26 cellular contexts compared by ENCODE assay signal in genomic region chr18:75441921-75442320, GRCh38. TPM values are rescaled to one million over a fixed set of nuclear protein-coding genes. Genes with fewer than 3 reads are reported as not detected.
"Had no signal": no experiment of that assay in that cellular context is flagged by ENCODE, and none has a peak within 500 bp of the region (broad histone marks: within the 10 kb centered on the region; RNA-seq: fewer than 3 reads in every experiment).

No MANE protein-coding gene starts in this region.

- H3K9me3 ChIP-seq: adrenal gland, esophagus muscularis mucosa, heart right ventricle, stomach, suprapubic skin, tibial nerve had no signal

- H3K79me2 ChIP-seq: parathyroid adenoma had no signal

- H2AFZ ChIP-seq: parathyroid adenoma had no signal

- ATAC-seq: activated naive CD4-positive, alpha-beta T cell treated with anti-CD3 and anti-CD28 coated beads, Interleukin-2, amount 50 U/mL, for 72 hours; heart right ventricle; left cardiac atrium; right cardiac atrium; stimulated activated effector memory CD8-positive, alpha-beta T cell treated with anti-CD3 and anti-CD28 coated beads, Interleukin-12 subunit alpha, Interleukin-12 subunit beta, amount 100 ng/mL, for 72 hours; T-helper 17 cell had no signal

- H3K36me3 ChIP-seq: adrenal gland, esophagus muscularis mucosa, heart right ventricle, stomach, suprapubic skin, tibial nerve had no signal

- H3K9ac ChIP-seq: parathyroid adenoma had no signal

- DNase-seq: activated CD4-positive, alpha-beta memory T cell treated with anti-CD3 and anti-CD28 coated beads, Interleukin-2, amount 10 ng/mL, durations not matched to agents 7 days and 5 days; activated CD4-positive, alpha-beta T cell treated with anti-CD3 and anti-CD28 coated beads for 48 hours; activated CD4-positive, CD25-positive, alpha-beta regulatory T cell; activated gamma-delta T cell; adrenal gland; heart right ventricle; islet precursor cell; left cardiac atrium; midbrain; right cardiac atrium; stimulated activated CD4-positive, alpha-beta T cell treated with anti-CD3 and anti-CD28 coated beads, Interleukin-2, amount 100 ng/mL, for 24 hours; stomach; T-helper 17 cell had no signal

- H3K27ac ChIP-seq: adrenal gland, coronary artery, esophagus muscularis mucosa, heart right ventricle, parathyroid adenoma, skin epidermis, stomach, suprapubic skin, tibial nerve had no signal

- H3K27me3 ChIP-seq: adrenal gland, esophagus muscularis mucosa had no signal

- H3K4me1 ChIP-seq: adrenal gland, esophagus muscularis mucosa, heart right ventricle, parathyroid adenoma, stomach, suprapubic skin, tibial nerve had no signal

- H3K4me3 ChIP-seq: adrenal gland, coronary artery, esophagus muscularis mucosa, heart right ventricle, skin epidermis, stomach, suprapubic skin, tibial nerve had no signal

RNA-seq across cellular contexts. Expression of gene SMIM21, which starts 14.4 kb away (rescaled TPM):
- total RNA-seq: activated CD4-positive, alpha-beta memory T cell treated with anti-CD3 and anti-CD28 coated beads, Interleukin-2, amount 10 ng/mL, durations not matched to agents 7 days and 5 days; activated naive CD4-positive, alpha-beta T cell treated with anti-CD3 and anti-CD28 coated beads, Interleukin-2, amount 50 U/mL, for 72 hours; activated T-helper 1 cell treated with anti-CD3 and anti-CD28 coated beads, Interleukin-12 subunit alpha, Interleukin-12 subunit beta, Interleukin-2, Interleukin-4 antibody, amounts not matched to agents 30 ng/mL and 10 ng/mL and 1 ng/mL, durations not matched to agents 14 hours and 24 hours and 36 hours; adrenal gland; bronchial epithelial cell; esophagus muscularis mucosa; heart right ventricle; left cardiac atrium; liver; pulmonary artery endothelial cell; right cardiac atrium; stomach; suprapubic skin; T-helper 17 cell; tibial nerve; urinary bladder had no signal
- polyA plus RNA-seq: adrenal gland, heart right ventricle, liver, right cardiac atrium, stomach, urinary bladder had no signal
